Comparison of ENCODE assay signal across 6 cellular contexts in genomic region chrX:49155900-49156837, GRCh38. TPM values are rescaled to one million over a fixed set of nuclear protein-coding genes. Genes with fewer than 3 reads are reported as not detected.
DNase-seq lines count a peak whose midpoint lies in the region; ATAC-seq, FAIRE-seq and TF ChIP-seq lines count a peak whose summit lies in the region.

No MANE protein-coding gene starts in this region.

- TF ChIP-seq POLR2A in Raji (IDR thresholded peaks at IDR 0.05; ENCODE audit: insufficient read depth, low read depth, low read length) (peak; percentile 34), K562 (conservative IDR thresholded peaks at IDR 0.05) (peak; percentile 75)

- peak overlapping the region; percentile 44 for H3K4me3 ChIP-seq in K562

- no peaks in the 10 kb centered on the region for H3K27me3 ChIP-seq in K562 (ENCODE audit: control insufficient read depth in 2 of 2, insufficient read depth in 2 of 2, low read length in 2 of 2)

- peak overlapping the region; percentile 96 for H3K4me3 Mint-ChIP-seq in memory B cell

- H3K27me3 Mint-ChIP-seq in memory B cell: no peaks in the 10 kb centered on the region

- H3K36me3 ChIP-seq in K562 (ENCODE audit: control insufficient read depth, insufficient read depth, low read length): no peaks in the 10 kb centered on the region

- peak overlapping the region; percentile 89 for H3K4me2 ChIP-seq in K562 (ENCODE audit: insufficient read depth, low read length)

- no peaks in the 10 kb centered on the region; the same call in 1 of the 2 replicates for H3K9me3 ChIP-seq in K562 (replicated peaks; ENCODE audit: control insufficient read depth, insufficient read depth, low read depth, low read length)

- CTCF ChIA-PET in K562 (lab: Yijun Ruan, JAX; ENCODE audit: low intra/inter-chr PET ratio): no interaction called here

- DNase-seq in K562 (ENCODE audit: extremely low read depth in 1 of 4, low spot score in 3 of 4) (peak; percentile 88 to 95 (median 90)), memory B cell (ENCODE audit: low spot score in 2 of 2) (peak; percentile 75 to 79), substantia nigra (lab: John Stamatoyannopoulos, UW) (peak; percentile 23 to 90 (median 75))

- in situ Hi-C loops in K562 (cut with MboI): no loop called here

- TF ChIP-seq EP300 in K562 (IDR thresholded peaks at IDR 0.05; ENCODE audit: low read length): no peak

- peak; percentile 75 to 95 (median 89) for TF ChIP-seq CTCF in K562 (IDR thresholded peaks at IDR 0.05 in 2 of 3, conservative IDR thresholded peaks at IDR 0.05 in 1 of 3; ENCODE audit: insufficient read depth in 2 of 3, low read depth in 1 of 3, low read length in 3 of 3)

- no TSS peak for BruUV-seq in K562 (replicated peaks; lab: Mats Ljungman, UMichigan)

- H3K9ac ChIP-seq in K562 (ENCODE audit: insufficient read depth in 1 of 2, low read depth in 2 of 2, low read length in 2 of 2): peak overlapping the region; percentile 78 to 88

- peak overlapping the region; percentile 88 for H2AFZ ChIP-seq in K562 (ENCODE audit: low read depth, low read length)

- H3K36me3 Mint-ChIP-seq in memory B cell: no peaks in the 10 kb centered on the region

- peak overlapping the region; percentile 94 for H3K27ac Mint-ChIP-seq in memory B cell

- 4% methylated on average over 35 of the region's 65 CpGs for WGBS in K562 (ENCODE audit: insufficient coverage, low coverage, missing lambda C conversion rate)

- peaks cover 8% of the 10 kb centered on the region for H3K4me1 Mint-ChIP-seq in memory B cell

- ATAC-seq in GM18511 (IDR thresholded peaks at IDR 0.05; ENCODE audit: unreplicated experiment) (peak; percentile 91), HG03571 (IDR thresholded peaks at IDR 0.05; ENCODE audit: unreplicated experiment) (peak; percentile 87), K562 (peak; percentile 91), memory B cell (ENCODE audit: low read depth) (peak; percentile 93)

- H4K20me1 ChIP-seq in K562 (replicated peaks; ENCODE audit: control insufficient read depth, insufficient read depth, low read length): no peaks in the 10 kb centered on the region

- H3K9me3 Mint-ChIP-seq in memory B cell: no peaks in the 10 kb centered on the region

- H3K27ac ChIP-seq in K562 (ENCODE audit: extremely low read depth, low read depth, low read length) (peak overlapping the region; percentile 91), substantia nigra (ENCODE audit: low read depth, low read length, poor library complexity, severe bottlenecking) (peak overlapping the region; percentile 98)

- no peak for FAIRE-seq in K562 (lab: Jason Lieb, UNC)

- intact Hi-C loops in K562 (cut with micrococcal nuclease): no loop called here

- TF ChIP-seq RAD21 in K562 (CRISPR knock-in tag; conservative IDR thresholded peaks at IDR 0.05 in 1 of 2, IDR thresholded peaks at IDR 0.05 in 1 of 2): peak; percentile 59 to 62

- H3K79me2 ChIP-seq in K562 (ENCODE audit: control insufficient read depth, insufficient read depth, low read length): peaks cover 10% of the 10 kb centered on the region; the same call in 2 of the 3 replicates

- peaks cover 0 to 28% of the 10 kb centered on the region in 2 experiments; a peak in 4 of 5 replicates for H3K4me1 ChIP-seq in K562 (replicated peaks in 1 of 2; ENCODE audit: control insufficient read depth in 2 of 2, insufficient read depth in 2 of 2, low read length in 2 of 2)

- POLR2A ChIA-PET in K562 (lab: Yijun Ruan, JAX): interaction anchor here (0.6 to 1.5 kb wide), 3 partner anchors 11 to 16 kb away, joined by 3 read pairs; partner anchors contain the start of gene PLP2

- H3K9me1 ChIP-seq in K562 (ENCODE audit: control insufficient read depth, insufficient read depth, low read length): no peaks in the 10 kb centered on the region

RNA-seq across cellular contexts. Expression of gene MAGIX, which starts 6.4 kb away (rescaled TPM):
- 3.0 TPM in 2 replicates for total RNA-seq in K562 (2011; cell fraction: chromatin; rRNA removed; ENCODE audit: low replicate concordance)
- 1.8 and 2.7 TPM in 2 replicates for total RNA-seq in K562 (2011; cell fraction: nucleolus; rRNA removed)
- total RNA-seq in K562 (2011; cell fraction: nucleoplasm; rRNA removed): 2.5 and 4.6 TPM in 2 replicates
- total RNA-seq in K562 (2014; rRNA removed) (2.5 and 3.5 TPM in 2 replicates), K562 (2014; rRNA removed; fragmentation: Illumina TruSeq; extraction: Trizol) (0.32 and 0.33 TPM in 2 replicates), K562 (2015; rRNA removed; fragmentation: Illumina TruSeq; extraction: Trizol) (0.47 and 0.79 TPM in 2 replicates), K562 (2021) (2.2 and 2.4 TPM in 2 replicates)
- polyA plus RNA-seq in K562 (2011; rRNA removed) (0.78 and 1.6 TPM in 2 replicates), K562 (2014; fragmentation: Illumina TruSeq; extraction: Trizol) (0.28 and 1.2 TPM in 2 replicates), K562 (2014; fragmentation: Nextera tagmentation; extraction: Ambion mirVana) (under 1 TPM; 0.08 to 0.22 TPM), K562 (2014; rRNA removed) (1.4 and 1.9 TPM in 2 replicates)
- polyA plus RNA-seq in K562 (2011; cell fraction: cytosol; rRNA removed): 2.6 and 4.7 TPM in 2 replicates
- 2.2 and 4.1 TPM in 2 replicates for polyA plus RNA-seq in K562 (2011; cell fraction: nucleus; rRNA removed)
- polyA plus RNA-seq in K562 (2012): 1.1 and 1.7 TPM in 2 replicates
- 0.91 and 1.2 TPM in 2 replicates for polyA minus RNA-seq in K562 (2011; rRNA and poly(A)+ RNA removed)
- 1.0 and 2.2 TPM in 2 replicates for polyA minus RNA-seq in K562 (2011; cell fraction: cytosol; rRNA and poly(A)+ RNA removed)
- 2.2 and 2.7 TPM in 2 replicates for polyA minus RNA-seq in K562 (2011; cell fraction: nucleus; rRNA and poly(A)+ RNA removed)

RNA-seq across cellular contexts. Expression of gene PLP2, which starts 15.5 kb away (rescaled TPM):
- 74.1 and 122 TPM in 2 replicates for total RNA-seq in K562 (2011; cell fraction: chromatin; rRNA removed; ENCODE audit: low replicate concordance)
- 138 and 180 TPM in 2 replicates for total RNA-seq in K562 (2011; cell fraction: nucleolus; rRNA removed)
- 178 and 233 TPM in 2 replicates for total RNA-seq in K562 (2011; cell fraction: nucleoplasm; rRNA removed)
- total RNA-seq in K562 (2014; rRNA removed) (34.7 and 55.2 TPM in 2 replicates), K562 (2014; rRNA removed; fragmentation: Illumina TruSeq; extraction: Trizol) (65.1 and 67.8 TPM in 2 replicates), K562 (2015; rRNA removed; fragmentation: Illumina TruSeq; extraction: Trizol) (70.4 and 73.0 TPM in 2 replicates), K562 (2021) (106 and 112 TPM in 2 replicates)
- polyA plus RNA-seq in K562 (2011; rRNA removed) (169 and 175 TPM in 2 replicates), K562 (2014; fragmentation: Illumina TruSeq; extraction: Trizol) (199 and 236 TPM in 2 replicates), K562 (2014; fragmentation: Nextera tagmentation; extraction: Ambion mirVana) (100 to 1,000 TPM; 117 to 208 TPM), K562 (2014; rRNA removed) (63.0 and 96.3 TPM in 2 replicates)
- 367 and 379 TPM in 2 replicates for polyA plus RNA-seq in K562 (2011; cell fraction: cytosol; rRNA removed)
- polyA plus RNA-seq in K562 (2011; cell fraction: nucleus; rRNA removed): 76.0 and 82.2 TPM in 2 replicates
- polyA plus RNA-seq in K562 (2012): 170 and 356 TPM in 2 replicates
- polyA minus RNA-seq in K562 (2011; rRNA and poly(A)+ RNA removed): 88.3 and 104 TPM in 2 replicates
- polyA minus RNA-seq in K562 (2011; cell fraction: cytosol; rRNA and poly(A)+ RNA removed): 55.9 and 80.5 TPM in 2 replicates
- polyA minus RNA-seq in K562 (2011; cell fraction: nucleus; rRNA and poly(A)+ RNA removed): 8.6 and 18.3 TPM in 2 replicates

RNA-seq across cellular contexts. Expression of gene PRICKLE3, which starts 30.0 kb away (rescaled TPM):
- 44.7 and 103 TPM in 2 replicates for total RNA-seq in K562 (2011; cell fraction: chromatin; rRNA removed; ENCODE audit: low replicate concordance)
- 65.1 and 65.2 TPM in 2 replicates for total RNA-seq in K562 (2011; cell fraction: nucleolus; rRNA removed)
- total RNA-seq in K562 (2011; cell fraction: nucleoplasm; rRNA removed): 41.5 and 44.2 TPM in 2 replicates
- total RNA-seq in K562 (2014; rRNA removed): 24.7 and 26.8 TPM in 2 replicates
- total RNA-seq in K562 (2014; rRNA removed; fragmentation: Illumina TruSeq; extraction: Trizol): 6.8 and 8.7 TPM in 2 replicates
- total RNA-seq in K562 (2015; rRNA removed; fragmentation: Illumina TruSeq; extraction: Trizol): 10.2 and 11.2 TPM in 2 replicates
- total RNA-seq in K562 (2021): 43.8 and 44.3 TPM in 2 replicates
- polyA plus RNA-seq in K562 (2011; rRNA removed): 14.0 and 22.0 TPM in 2 replicates
- polyA plus RNA-seq in K562 (2011; cell fraction: cytosol; rRNA removed): 13.3 and 26.4 TPM in 2 replicates
- 49.4 and 83.5 TPM in 2 replicates for polyA plus RNA-seq in K562 (2011; cell fraction: nucleus; rRNA removed)
- polyA plus RNA-seq in K562 (2012): 28.6 and 29.5 TPM in 2 replicates
- polyA plus RNA-seq in K562 (2014; fragmentation: Illumina TruSeq; extraction: Trizol): 19.1 and 19.4 TPM in 2 replicates
- polyA plus RNA-seq in K562 (2014; fragmentation: Nextera tagmentation; extraction: Ambion mirVana): 1 to 10 TPM; 1.1 to 1.4 TPM
- 23.7 and 32.8 TPM in 2 replicates for polyA plus RNA-seq in K562 (2014; rRNA removed)
- polyA minus RNA-seq in K562 (2011; rRNA and poly(A)+ RNA removed): 10.3 and 12.1 TPM in 2 replicates
- polyA minus RNA-seq in K562 (2011; cell fraction: cytosol; rRNA and poly(A)+ RNA removed): 30.0 and 34.3 TPM in 2 replicates
- polyA minus RNA-seq in K562 (2011; cell fraction: nucleus; rRNA and poly(A)+ RNA removed): 18.0 and 18.3 TPM in 2 replicates

RNA-seq across cellular contexts. Expression of gene GPKOW, which starts 32.6 kb away (rescaled TPM):
- 13.7 and 27.7 TPM in 2 replicates for total RNA-seq in K562 (2011; cell fraction: chromatin; rRNA removed; ENCODE audit: low replicate concordance)
- total RNA-seq in K562 (2011; cell fraction: nucleolus; rRNA removed): 19.3 and 21.2 TPM in 2 replicates
- 16.6 and 19.1 TPM in 2 replicates for total RNA-seq in K562 (2011; cell fraction: nucleoplasm; rRNA removed)
- total RNA-seq in K562 (2014; rRNA removed) (44.8 and 49.6 TPM in 2 replicates), K562 (2014; rRNA removed; fragmentation: Illumina TruSeq; extraction: Trizol) (15.0 and 16.6 TPM in 2 replicates), K562 (2015; rRNA removed; fragmentation: Illumina TruSeq; extraction: Trizol) (23.6 and 23.8 TPM in 2 replicates), K562 (2021) (29.7 and 30.0 TPM in 2 replicates)
- polyA plus RNA-seq in K562 (2011; rRNA removed) (30.1 and 34.3 TPM in 2 replicates), K562 (2014; fragmentation: Illumina TruSeq; extraction: Trizol) (31.3 and 31.4 TPM in 2 replicates), K562 (2014; fragmentation: Nextera tagmentation; extraction: Ambion mirVana) (1 to 10 TPM; 3.7 to 4.5 TPM), K562 (2014; rRNA removed) (30.4 and 37.4 TPM in 2 replicates)
- polyA plus RNA-seq in K562 (2011; cell fraction: cytosol; rRNA removed): 27.5 and 32.8 TPM in 2 replicates
- 20.6 and 21.4 TPM in 2 replicates for polyA plus RNA-seq in K562 (2011; cell fraction: nucleus; rRNA removed)
- polyA plus RNA-seq in K562 (2012): 25.4 and 35.2 TPM in 2 replicates
- 21.1 and 27.6 TPM in 2 replicates for polyA minus RNA-seq in K562 (2011; rRNA and poly(A)+ RNA removed)
- 15.4 and 17.1 TPM in 2 replicates for polyA minus RNA-seq in K562 (2011; cell fraction: cytosol; rRNA and poly(A)+ RNA removed)
- 4.6 and 8.4 TPM in 2 replicates for polyA minus RNA-seq in K562 (2011; cell fraction: nucleus; rRNA and poly(A)+ RNA removed)

RNA-seq across cellular contexts. Expression of gene SYP, which starts 43.8 kb away (rescaled TPM):
- total RNA-seq in K562 (2011; cell fraction: chromatin; rRNA removed; ENCODE audit: low replicate concordance): 4.8 and 8.4 TPM in 2 replicates
- total RNA-seq in K562 (2011; cell fraction: nucleolus; rRNA removed): 6.8 and 7.3 TPM in 2 replicates
- total RNA-seq in K562 (2011; cell fraction: nucleoplasm; rRNA removed): 6.0 and 10.6 TPM in 2 replicates
- total RNA-seq in K562 (2014; rRNA removed) (3.4 and 3.9 TPM in 2 replicates), K562 (2014; rRNA removed; fragmentation: Illumina TruSeq; extraction: Trizol) (2.2 and 2.6 TPM in 2 replicates), K562 (2015; rRNA removed; fragmentation: Illumina TruSeq; extraction: Trizol) (1.5 and 1.6 TPM in 2 replicates), K562 (2021) (2.1 and 3.0 TPM in 2 replicates)
- polyA plus RNA-seq in K562 (2011; rRNA removed) (3.9 and 5.1 TPM in 2 replicates), K562 (2014; fragmentation: Illumina TruSeq; extraction: Trizol) (2.4 and 2.9 TPM in 2 replicates), K562 (2014; fragmentation: Nextera tagmentation; extraction: Ambion mirVana) (under 1 TPM; 0.48 to 0.52 TPM), K562 (2014; rRNA removed) (3.6 and 4.3 TPM in 2 replicates)
- polyA plus RNA-seq in K562 (2011; cell fraction: cytosol; rRNA removed): 5.7 and 10.1 TPM in 2 replicates
- 3.8 and 7.1 TPM in 2 replicates for polyA plus RNA-seq in K562 (2011; cell fraction: nucleus; rRNA removed)
- 1.8 and 4.5 TPM in 2 replicates for polyA plus RNA-seq in K562 (2012)
- polyA minus RNA-seq in K562 (2011; rRNA and poly(A)+ RNA removed): 1.6 and 3.3 TPM in 2 replicates
- polyA minus RNA-seq in K562 (2011; cell fraction: cytosol; rRNA and poly(A)+ RNA removed): 1.3 and 4.0 TPM in 2 replicates
- 3.8 and 4.0 TPM in 2 replicates for polyA minus RNA-seq in K562 (2011; cell fraction: nucleus; rRNA and poly(A)+ RNA removed)

Comparison
In these comparisons a context has a peak if more than half of its experiments do, and no peak if none do; other contexts are left out.
1. Peak in every context shown above with its lines: DNase-seq, ATAC-seq, H3K4me3 ChIP-seq and H3K27ac ChIP-seq.